In genomic region chr1:197903196-197903514, GRCh38 we compare ENCODE assay signal across 8 cellular contexts. TPM values are rescaled to one million over a fixed set of nuclear protein-coding genes. Genes with fewer than 3 reads are reported as not detected.
DNase-seq lines count a peak whose midpoint lies in the region; ATAC-seq and TF ChIP-seq lines count a peak whose summit lies in the region.

No MANE protein-coding gene starts in this region.

- peak overlapping the region; percentile 94 for H3K27ac Mint-ChIP-seq in chondrocyte (ENCODE audit: unreplicated experiment)

- H3K4me3 Mint-ChIP-seq in chondrocyte (ENCODE audit: unreplicated experiment), result peak overlapping the region; percentile 92

- ATAC-seq in GM21447 (IDR thresholded peaks at IDR 0.05; ENCODE audit: unreplicated experiment) (no peak), GM19324 (IDR thresholded peaks at IDR 0.05; ENCODE audit: low FRiP score, unreplicated experiment) (no peak)

- peaks cover 2% of the 10 kb centered on the region for H3K36me3 Mint-ChIP-seq in chondrocyte (ENCODE audit: low read depth)

- no TSS peak for BruUV-seq in A673 (replicated peaks; lab: Mats Ljungman, UMichigan)

- H3K4me1 Mint-ChIP-seq in chondrocyte (ENCODE audit: low read depth), result peaks cover 18% of the 10 kb centered on the region

- POLR2A ChIA-PET in A673 (lab: Charles Lee; ENCODE audit: low non-redundant PET), result no interaction called here

- H3K36me3 ChIP-seq in A673 (ENCODE audit: insufficient read depth, low read length, poor library complexity, severe bottlenecking) (no peaks in the 10 kb centered on the region), HUES64 (ENCODE audit: insufficient read depth, low read length) (no peaks in the 10 kb centered on the region), mucosa of stomach (ENCODE audit: control insufficient read depth, insufficient read depth, low read length) (no peaks in the 10 kb centered on the region)

- CTCF ChIA-PET in A673 (lab: Charles Lee), result interaction anchor here (0.7 kb wide), 1 partner anchor 503 kb away, joined by 4 read pairs; no protein-coding TSS in a partner anchor

- no peak overlapping the region for H3K9ac ChIP-seq in HUES64 (ENCODE audit: low read depth, low read length)
- peak overlapping the region; percentile 85 for H3K9ac ChIP-seq in mucosa of stomach (ENCODE audit: low read length)

- intact Hi-C loops in A673 (cut with micrococcal nuclease; ENCODE audit: unreplicated experiment), result no loop called here

- H3K9me3 ChIP-seq in A673 (ENCODE audit: low read depth, low read length, poor library complexity, severe bottlenecking), result no peaks in the 10 kb centered on the region
- no peaks in the 10 kb centered on the region for H3K9me3 ChIP-seq in HUES64 (ENCODE audit: insufficient read depth, low read depth, low read length)
- no peaks in the 10 kb centered on the region for H3K9me3 ChIP-seq in mucosa of stomach (ENCODE audit: control insufficient read depth, low read length)

- H3K27me3 ChIP-seq in A673 (replicated peaks; ENCODE audit: insufficient read depth, low read depth, low read length, poor library complexity) (peaks cover 38% of the 10 kb centered on the region), HUES64 (ENCODE audit: insufficient read depth, low read length) (peaks cover 77% of the 10 kb centered on the region), mucosa of stomach (ENCODE audit: control insufficient read depth, insufficient read depth, low read length) (peaks cover 25% of the 10 kb centered on the region)

- DNase-seq in A673 (ENCODE audit: low spot score) (no peak), chondrocyte (ENCODE audit: low spot score) (no peak), germinal center (ENCODE audit: low spot score) (no peak)
- DNase-seq in activated CD4-positive, alpha-beta T cell treated with anti-CD3 and anti-CD28 coated beads, Interleukin-2, amount 50 U/mL, for 48 hours, result no peak

- peaks cover 38% of the 10 kb centered on the region for H3K27me3 Mint-ChIP-seq in chondrocyte (ENCODE audit: low read depth)

- TF ChIP-seq CTCF in A673 (conservative IDR thresholded peaks at IDR 0.05; ENCODE audit: low read depth, low read length), result no peak
- no peak for TF ChIP-seq CTCF in chondrocyte (IDR thresholded peaks at IDR 0.05)

- H3K9me3 Mint-ChIP-seq in chondrocyte (ENCODE audit: low read depth), result no peaks in the 10 kb centered on the region

- H3K27ac ChIP-seq in A673 (ENCODE audit: low read depth, low read length, poor library complexity, severe bottlenecking), result peak overlapping the region; percentile 87
- no peak overlapping the region for H3K27ac ChIP-seq in HUES64 (ENCODE audit: low read depth, low read length)

- 12% methylated on average over 3 of the region's 3 CpGs for WGBS in HUES64

- peaks cover 3% of the 10 kb centered on the region for H3K4me1 ChIP-seq in A673 (ENCODE audit: insufficient read depth, low read length, poor library complexity, severe bottlenecking)
- peaks cover 21% of the 10 kb centered on the region for H3K4me1 ChIP-seq in HUES64 (ENCODE audit: insufficient read depth, low read length)
- H3K4me1 ChIP-seq in mucosa of stomach (ENCODE audit: control insufficient read depth, insufficient read depth, low read length), result peaks cover 4% of the 10 kb centered on the region

- peak overlapping the region; percentile 51 for H3K4me3 ChIP-seq in A673 (ENCODE audit: low read depth, low read length, poor library complexity, severe bottlenecking)
- peak overlapping the region; percentile 80 for H3K4me3 ChIP-seq in HUES64 (ENCODE audit: low read length)
- peak overlapping the region; percentile 58 for H3K4me3 ChIP-seq in mucosa of stomach (ENCODE audit: low read length)

RNA-seq across cellular contexts. Expression of gene C1orf53, which starts 0.7 kb away (rescaled TPM):
- total RNA-seq in A673 (2021) (1.4 TPM in 1 of 2 replicates, not detected in the other), chondrocyte (4.1 to 6.2 TPM (median 5.3 TPM) in 3 replicates)
- 2.8 TPM for polyA plus RNA-seq in HUES64 (2013, experiment 1 of 2)
- polyA plus RNA-seq in HUES64 (2013, experiment 2 of 2), result 3.8 TPM

RNA-seq across cellular contexts. Expression of gene LHX9, which starts 14.0 kb away (rescaled TPM):
- not detected in 2 replicates for total RNA-seq in A673 (2021)
- 0.10 TPM for polyA plus RNA-seq in HUES64 (2013, experiment 1 of 2)
- 0.19 TPM for polyA plus RNA-seq in HUES64 (2013, experiment 2 of 2)
- not detected in 3 replicates for total RNA-seq in chondrocyte
